ENCODE assay signal across 8 cellular contexts in the genomic region with DNA sequence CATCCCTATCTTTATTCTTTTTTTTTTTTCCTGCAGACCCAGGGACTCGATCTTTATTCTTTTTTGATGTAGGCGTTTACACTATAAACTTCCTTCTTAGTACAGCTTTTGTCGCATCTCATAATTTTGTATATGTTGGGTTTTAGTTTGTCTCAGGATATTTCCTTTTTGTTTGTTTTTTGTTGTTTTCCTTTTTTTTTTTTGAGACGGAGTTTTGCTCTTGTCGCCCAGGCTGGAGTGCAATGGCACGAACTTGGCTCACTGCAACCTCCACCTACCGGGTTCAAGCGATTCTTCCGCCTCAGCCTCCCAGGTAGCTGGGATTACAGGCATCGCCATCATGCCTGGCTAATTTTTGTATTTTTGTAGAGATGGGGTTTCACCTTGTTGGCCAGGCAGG. TPM values are rescaled to one million over a fixed set of nuclear protein-coding genes. Genes with fewer than 3 reads are reported as not detected.
DNase-seq lines count a peak whose midpoint lies in the region; ATAC-seq, FAIRE-seq and TF ChIP-seq lines count a peak whose summit lies in the region.
"Not testable (repeated sequence)": the region's sequence is repeated elsewhere in the genome, so short reads cannot be mapped to it uniquely, and the experiment has no call there.

No MANE protein-coding gene starts in this region.

- H3K18ac ChIP-seq in H1 (ENCODE audit: extremely low read depth, low read length) = not testable (repeated sequence)

- not testable (repeated sequence) for H2BK12ac ChIP-seq in H1 (ENCODE audit: low read depth, low read length)

- H4K91ac ChIP-seq in H1 (replicated peaks; ENCODE audit: insufficient read length, low read length) = not testable (repeated sequence)

- H4K8ac ChIP-seq in H1 (ENCODE audit: extremely low read depth, insufficient read depth, low read length) = not testable (repeated sequence)

- not testable (repeated sequence) for H2AFZ ChIP-seq in SK-N-SH (ENCODE audit: low read depth); H1 (ENCODE audit: low read length)

- not testable (repeated sequence) for TF ChIP-seq POLR2A in H1 (IDR thresholded peaks at IDR 0.05; ENCODE audit: control extremely low read depth in 1 of 2, low read depth in 2 of 2, low read length in 2 of 2)

- H3K14ac ChIP-seq in H1 (ENCODE audit: insufficient read length) = not testable (repeated sequence)

- H2BK15ac ChIP-seq in H1 (ENCODE audit: low read length) = not testable (repeated sequence)

- not testable (repeated sequence) for H3K9me3 Mint-ChIP-seq in activated naive CD8-positive, alpha-beta T cell (ENCODE audit: low read depth); nephron; stimulated activated memory B cell treated with anti-CD40 and anti-IgM and Interleukin-4, amounts not matched to agents 10 μg/mL and 1 μg/mL and 100 μg/mL, for 72 hours

- not testable (repeated sequence) for H3K9me2 ChIP-seq in SK-N-SH

- H3K79me2 ChIP-seq in SK-N-SH (ENCODE audit: insufficient read depth) (peaks cover 92% of the 10 kb centered on the region), H1 (ENCODE audit: control insufficient read depth in 1 of 2, insufficient read depth in 2 of 2, low read length in 2 of 2) (peaks cover 11 to 83% of the 10 kb centered on the region in 2 experiments)

- WGBS in SK-N-SH (ENCODE audit: low lambda C conversion rate) = 42% methylated on average over 10 of the region's 10 CpGs
- 61% methylated on average over 8 of the region's 10 CpGs; no CpG with 5 or more reads in 1 of the 2 experiments for WGBS in H1 (ENCODE audit: extremely low coverage in 1 of 2, insufficient coverage in 1 of 2, insufficient read length in 1 of 2, insufficient replicate concordance in 2 of 2, low coverage in 1 of 2, low lambda C conversion rate in 2 of 2, missing lambda C conversion rate in 1 of 2), 2 experiments

- peaks cover 13% of the 10 kb centered on the region for H3F3A ChIP-seq in SK-N-SH (replicated peaks; ENCODE audit: insufficient read depth)

- TF ChIP-seq RAD21 in SK-N-SH (IDR thresholded peaks at IDR 0.05; ENCODE audit: low read length); H1 (IDR thresholded peaks at IDR 0.05 in 1 of 2, conservative IDR thresholded peaks at IDR 0.05 in 1 of 2; ENCODE audit: low read depth in 2 of 2, low read length in 2 of 2): not testable (repeated sequence)

- not testable (repeated sequence) for H3K23me2 ChIP-seq in H1 (ENCODE audit: low read depth, low read length)

- H3K9me3 ChIP-seq in BE2C; SK-N-SH; H1 (ENCODE audit: insufficient read depth in 2 of 2, low read depth in 1 of 2, low read length in 1 of 2); iPS-18a (ENCODE audit: control insufficient read depth, low read depth, low read length): not testable (repeated sequence)

- peaks cover 62% of the 10 kb centered on the region for H3K4me1 Mint-ChIP-seq in activated naive CD8-positive, alpha-beta T cell (ENCODE audit: low read depth)
- peaks cover 20% of the 10 kb centered on the region for H3K4me1 Mint-ChIP-seq in nephron
- peaks cover 61% of the 10 kb centered on the region for H3K4me1 Mint-ChIP-seq in stimulated activated memory B cell treated with anti-CD40 and anti-IgM and Interleukin-4, amounts not matched to agents 10 μg/mL and 1 μg/mL and 100 μg/mL, for 72 hours

- peaks cover 13% of the 10 kb centered on the region for H3K36me3 ChIP-seq in BE2C
- peaks cover 30 to 33% of the 10 kb centered on the region in 2 experiments for H3K36me3 ChIP-seq in SK-N-SH (replicated peaks in 1 of 2; ENCODE audit: control insufficient read depth in 1 of 2, insufficient read depth in 2 of 2, low read length in 1 of 2)
- peaks cover 14 to 30% (median 24%) of the 10 kb centered on the region in 4 experiments for H3K36me3 ChIP-seq in H1 (ENCODE audit: control insufficient read depth in 2 of 4, insufficient read depth in 4 of 4, low read length in 3 of 4)
- peaks cover 28% of the 10 kb centered on the region for H3K36me3 ChIP-seq in iPS-18a (ENCODE audit: control insufficient read depth, low read depth, low read length)

- not testable (repeated sequence) for TF ChIP-seq CTCF in BE2C (IDR thresholded peaks at IDR 0.05; ENCODE audit: low read depth, low read length); HFF-Myc (IDR thresholded peaks at IDR 0.05; ENCODE audit: low read depth, low read length, missing control alignments); SK-N-SH (IDR thresholded peaks at IDR 0.05); H1 (IDR thresholded peaks at IDR 0.05; ENCODE audit: control extremely low read depth in 1 of 3, insufficient read depth in 1 of 3, low read depth in 1 of 3, low read length in 3 of 3); nephron (IDR thresholded peaks at IDR 0.05; ENCODE audit: unreplicated experiment in 3 of 3)

- POLR2A ChIA-PET in SK-N-SH (lab: Yijun Ruan, JAX) (interaction anchor here (0.7 kb wide), 2 partner anchors 177 to 389 kb away, joined by 4 to 5 read pairs; no protein-coding TSS in a partner anchor), H1 (lab: Charles Lee; ENCODE audit: partially characterized antibody) (interaction anchor here (0.9 to 8.0 kb wide), 10 partner anchors 9 to 136 kb away, joined by 3 to 94 read pairs (median 16); partner anchors contain the start of genes CYB561A3, TMEM138, TMEM216 and VWCE)

- not testable (repeated sequence) for H2AK5ac ChIP-seq in H1 (ENCODE audit: low read depth, low read length)

- H2BK120ac ChIP-seq in H1 (replicated peaks; ENCODE audit: low read depth, low read length) = not testable (repeated sequence)

- H3K27me3 ChIP-seq in BE2C; SK-N-SH (ENCODE audit: insufficient read depth); H1 (replicated peaks in 1 of 4; ENCODE audit: control insufficient read depth in 3 of 4, extremely low read depth in 1 of 4, insufficient read depth in 3 of 4, low read length in 3 of 4); iPS-18a (ENCODE audit: control insufficient read depth, insufficient read depth, low read length): not testable (repeated sequence)

- peak overlapping the region; percentile 95 for H3K4me3 ChIP-seq in BE2C (ENCODE audit: low read depth, low read length)
- peak overlapping the region; percentile 85 for H3K4me3 ChIP-seq in HFF-Myc (replicated peaks; ENCODE audit: low read depth, low read length)
- H3K4me3 ChIP-seq in SK-N-SH (ENCODE audit: low read depth in 2 of 2, low read length in 1 of 2) = peak overlapping the region; percentile 87 to 95
- H3K4me3 ChIP-seq in H1 (ENCODE audit: extremely low read depth in 1 of 4, insufficient read depth in 2 of 4, low read depth in 3 of 4, low read length in 4 of 4) = peak overlapping the region; percentile 76 to 94 (median 89); a peak in 7 of 8 replicates
- H3K4me3 ChIP-seq in iPS-18a (ENCODE audit: low read length) = peak overlapping the region; percentile 86

- peak overlapping the region in 1 of 2 experiments; percentile 93; a peak in 2 of 4 replicates for H3K27ac ChIP-seq in SK-N-SH (ENCODE audit: low read depth in 2 of 2, low read length in 1 of 2)
- not testable (repeated sequence) for H3K27ac ChIP-seq in H1 (ENCODE audit: low read depth, low read length); iPS-18a (ENCODE audit: low read length)

- H3K4ac ChIP-seq in H1 (replicated peaks; ENCODE audit: insufficient read length, low read depth, low read length) = not testable (repeated sequence)

- H3K4me2 ChIP-seq in SK-N-SH = peak overlapping the region; percentile 76
- peak overlapping the region; percentile 30 to 73 for H3K4me2 ChIP-seq in H1 (ENCODE audit: insufficient read depth in 1 of 2, low read depth in 2 of 2, low read length in 2 of 2)

- not testable (repeated sequence) for H3K79me1 ChIP-seq in H1 (ENCODE audit: low read depth, low read length)

- CTCF ChIA-PET in SK-N-SH (lab: Yijun Ruan, JAX) (interaction anchor here (1.3 to 5.1 kb wide), 3 partner anchors 9 to 86 kb away, joined by 3 to 34 read pairs (median 7); no protein-coding TSS in a partner anchor), H1 (lab: Charles Lee; ENCODE audit: partially characterized antibody) (interaction anchor here (1.1 kb wide), 1 partner anchor 45 kb away, joined by 3 read pairs; no protein-coding TSS in a partner anchor)

- FAIRE-seq in H1 (lab: Jason Lieb, UNC) = not testable (repeated sequence)

- H2BK20ac ChIP-seq in H1 (ENCODE audit: low read length) = not testable (repeated sequence)

- H3K36me3 Mint-ChIP-seq in activated naive CD8-positive, alpha-beta T cell = peaks cover 14% of the 10 kb centered on the region
- peaks cover 37% of the 10 kb centered on the region for H3K36me3 Mint-ChIP-seq in nephron (ENCODE audit: low read depth)
- H3K36me3 Mint-ChIP-seq in stimulated activated memory B cell treated with anti-CD40 and anti-IgM and Interleukin-4, amounts not matched to agents 10 μg/mL and 1 μg/mL and 100 μg/mL, for 72 hours = peaks cover 19% of the 10 kb centered on the region

- not testable (repeated sequence) for TF ChIP-seq EP300 in SK-N-SH (IDR thresholded peaks at IDR 0.05; ENCODE audit: borderline replicate concordance in 1 of 2, low read depth in 1 of 2, low read length in 1 of 2); H1 (IDR thresholded peaks at IDR 0.05; ENCODE audit: borderline replicate concordance in 1 of 2, low read depth in 2 of 2, low read length in 2 of 2)

- not testable (repeated sequence) for H3K27me3 Mint-ChIP-seq in activated naive CD8-positive, alpha-beta T cell; nephron (ENCODE audit: low read depth); stimulated activated memory B cell treated with anti-CD40 and anti-IgM and Interleukin-4, amounts not matched to agents 10 μg/mL and 1 μg/mL and 100 μg/mL, for 72 hours

- not testable (repeated sequence) for DNase-seq in BE2C; HFF-Myc (ENCODE audit: extremely low read depth, low read depth); SK-N-SH; H1 (ENCODE audit: low read depth in 1 of 2, low spot score in 2 of 2)

- H3K56ac ChIP-seq in H1 (replicated peaks; ENCODE audit: insufficient read length, low read depth, low read length) = not testable (repeated sequence)

- H3K23ac ChIP-seq in H1 (ENCODE audit: insufficient read length) = not testable (repeated sequence)

- H2BK5ac ChIP-seq in H1 (ENCODE audit: low read depth, low read length) = not testable (repeated sequence)

- not testable (repeated sequence) for ATAC-seq in stimulated activated memory B cell treated with anti-CD40 and anti-IgM and Interleukin-4, amounts not matched to agents 10 μg/mL and 1 μg/mL and 100 μg/mL, for 72 hours

- peak overlapping the region; percentile 94 for H3K4me3 Mint-ChIP-seq in activated naive CD8-positive, alpha-beta T cell
- peak overlapping the region; percentile 94 to 100 (median 97) for H3K4me3 Mint-ChIP-seq in nephron
- H3K4me3 Mint-ChIP-seq in stimulated activated memory B cell treated with anti-CD40 and anti-IgM and Interleukin-4, amounts not matched to agents 10 μg/mL and 1 μg/mL and 100 μg/mL, for 72 hours = peak overlapping the region; percentile 93

- peak overlapping the region; percentile 98 for H3K27ac Mint-ChIP-seq in activated naive CD8-positive, alpha-beta T cell
- peak overlapping the region; percentile 96 to 98 (median 98) for H3K27ac Mint-ChIP-seq in nephron
- peak overlapping the region; percentile 97 for H3K27ac Mint-ChIP-seq in stimulated activated memory B cell treated with anti-CD40 and anti-IgM and Interleukin-4, amounts not matched to agents 10 μg/mL and 1 μg/mL and 100 μg/mL, for 72 hours

- H4K5ac ChIP-seq in H1 (ENCODE audit: insufficient read length, low read depth, low read length) = not testable (repeated sequence)

- peaks cover 22% of the 10 kb centered on the region for H4K20me1 ChIP-seq in SK-N-SH (ENCODE audit: insufficient read depth)
- H4K20me1 ChIP-seq in H1 (replicated peaks in 1 of 2; ENCODE audit: control insufficient read depth in 1 of 2, insufficient read depth in 2 of 2, low read length in 2 of 2) = peaks cover 4 to 11% of the 10 kb centered on the region in 2 experiments

- H3K9ac ChIP-seq in SK-N-SH (peak overlapping the region; percentile 94; the same call in 1 of the 2 replicates), iPS-18a (ENCODE audit: low read length) (peak overlapping the region; percentile 98)
- H3K9ac ChIP-seq in H1 (replicated peaks in 1 of 4; ENCODE audit: extremely low read depth in 1 of 4, low read depth in 3 of 4, low read length in 3 of 4) = not testable (repeated sequence)

- not testable (repeated sequence) for H3K4me1 ChIP-seq in BE2C; H1 (replicated peaks in 1 of 4; ENCODE audit: control insufficient read depth in 3 of 4, insufficient read depth in 4 of 4, low read length in 3 of 4); iPS-18a (ENCODE audit: control insufficient read depth, low read depth, low read length)
- H3K4me1 ChIP-seq in SK-N-SH (ENCODE audit: control insufficient read depth in 1 of 2, insufficient read depth in 2 of 2, low read depth in 1 of 2, low read length in 1 of 2) = peaks cover 9 to 14% of the 10 kb centered on the region in 2 experiments

RNA-seq across cellular contexts. Expression of gene SDHAF2, which starts 0.9 kb away (rescaled TPM):
- polyA plus RNA-seq in BE2C (2012; ENCODE audit: insufficient read depth, insufficient read length, low read depth) = 30.9 TPM
- polyA plus RNA-seq in SK-N-SH (2012; rRNA removed) (81.7 and 116 TPM in 2 replicates), H1 (2011; rRNA removed) (81.1 and 114 TPM in 2 replicates)
- 86.1 and 90.7 TPM in 2 replicates for polyA plus RNA-seq in SK-N-SH (2012; cell fraction: cytosol; rRNA removed)
- polyA plus RNA-seq in SK-N-SH (2012; cell fraction: nucleus; rRNA removed) = 61.0 and 62.6 TPM in 2 replicates
- 41.0 and 44.8 TPM in 2 replicates for total RNA-seq in H1 (2021; fragmentation: NEBNext Ultra II Directional; extraction: Animal tissue kit (Norgen Biotek cat#: 25700))
- 83.3 TPM for polyA plus RNA-seq in H1 (2011; cell fraction: cytosol; rRNA removed)
- polyA plus RNA-seq in H1 (2011; cell fraction: nucleus; rRNA removed) = 57.3 TPM
- 37.7 to 52.7 TPM (median 50.5 TPM) in 4 replicates for polyA plus RNA-seq in H1 (2012, experiment 1 of 2)
- 45.4 TPM for polyA plus RNA-seq in H1 (2012, experiment 2 of 2)
- 19.4 TPM for polyA plus RNA-seq in H1 (2013, experiment 1 of 2)
- 17.6 TPM for polyA plus RNA-seq in H1 (2013, experiment 2 of 2)
- 90.8 and 94.9 TPM in 2 replicates for polyA minus RNA-seq in H1 (2011; rRNA and poly(A)+ RNA removed)
- polyA minus RNA-seq in H1 (2011; cell fraction: cytosol; rRNA and poly(A)+ RNA removed) = 22.8 TPM
- polyA minus RNA-seq in H1 (2011; cell fraction: nucleus; rRNA and poly(A)+ RNA removed) = 72.0 TPM

RNA-seq across cellular contexts. Expression of gene CPSF7, which starts 1.1 kb away (rescaled TPM):
- 60.7 TPM for polyA plus RNA-seq in BE2C (2012; ENCODE audit: insufficient read depth, insufficient read length, low read depth)
- 44.0 and 49.4 TPM in 2 replicates for polyA plus RNA-seq in SK-N-SH (2012; rRNA removed)
- 32.0 and 37.2 TPM in 2 replicates for polyA plus RNA-seq in SK-N-SH (2012; cell fraction: cytosol; rRNA removed)
- polyA plus RNA-seq in SK-N-SH (2012; cell fraction: nucleus; rRNA removed) = 133 and 154 TPM in 2 replicates
- 95.9 and 96.7 TPM in 2 replicates for total RNA-seq in H1 (2021; fragmentation: NEBNext Ultra II Directional; extraction: Animal tissue kit (Norgen Biotek cat#: 25700))
- 122 and 192 TPM in 2 replicates for polyA plus RNA-seq in H1 (2011; rRNA removed)
- 73.1 TPM for polyA plus RNA-seq in H1 (2011; cell fraction: cytosol; rRNA removed)
- 165 TPM for polyA plus RNA-seq in H1 (2011; cell fraction: nucleus; rRNA removed)
- polyA plus RNA-seq in H1 (2012, experiment 1 of 2) = 82.2 to 93.9 TPM (median 85.7 TPM) in 4 replicates
- 63.8 TPM for polyA plus RNA-seq in H1 (2012, experiment 2 of 2)
- polyA plus RNA-seq in H1 (2013, experiment 1 of 2) = 93.6 TPM
- 81.2 TPM for polyA plus RNA-seq in H1 (2013, experiment 2 of 2)
- 117 and 159 TPM in 2 replicates for polyA minus RNA-seq in H1 (2011; rRNA and poly(A)+ RNA removed)
- polyA minus RNA-seq in H1 (2011; cell fraction: cytosol; rRNA and poly(A)+ RNA removed) = 53.3 TPM
- polyA minus RNA-seq in H1 (2011; cell fraction: nucleus; rRNA and poly(A)+ RNA removed) = 65.8 TPM

RNA-seq across cellular contexts. Expression of gene TMEM216, which starts 38.5 kb away (rescaled TPM):
- 32.9 TPM for polyA plus RNA-seq in BE2C (2012; ENCODE audit: insufficient read depth, insufficient read length, low read depth)
- 16.8 and 20.6 TPM in 2 replicates for polyA plus RNA-seq in SK-N-SH (2012; rRNA removed)
- 16.1 and 18.2 TPM in 2 replicates for polyA plus RNA-seq in SK-N-SH (2012; cell fraction: cytosol; rRNA removed)
- 10.8 and 11.9 TPM in 2 replicates for polyA plus RNA-seq in SK-N-SH (2012; cell fraction: nucleus; rRNA removed)
- total RNA-seq in H1 (2021; fragmentation: NEBNext Ultra II Directional; extraction: Animal tissue kit (Norgen Biotek cat#: 25700)) = 20.7 and 24.3 TPM in 2 replicates
- 71.3 and 103 TPM in 2 replicates for polyA plus RNA-seq in H1 (2011; rRNA removed)
- 62.9 TPM for polyA plus RNA-seq in H1 (2011; cell fraction: cytosol; rRNA removed)
- 38.4 TPM for polyA plus RNA-seq in H1 (2011; cell fraction: nucleus; rRNA removed)
- polyA plus RNA-seq in H1 (2012, experiment 1 of 2) = 26.2 to 31.1 TPM (median 31.0 TPM) in 4 replicates
- polyA plus RNA-seq in H1 (2012, experiment 2 of 2) = 39.9 TPM
- 32.2 TPM for polyA plus RNA-seq in H1 (2013, experiment 1 of 2)
- 37.1 TPM for polyA plus RNA-seq in H1 (2013, experiment 2 of 2)
- polyA minus RNA-seq in H1 (2011; rRNA and poly(A)+ RNA removed) = 39.2 and 44.9 TPM in 2 replicates
- polyA minus RNA-seq in H1 (2011; cell fraction: cytosol; rRNA and poly(A)+ RNA removed) = 15.4 TPM
- 14.3 TPM for polyA minus RNA-seq in H1 (2011; cell fraction: nucleus; rRNA and poly(A)+ RNA removed)
